ENCODE assay signal across 8 cellular contexts in genomic region chr6:139392834-139393233, GRCh38. TPM values are rescaled to one million over a fixed set of nuclear protein-coding genes. Genes with fewer than 3 reads are reported as not detected.
DNase-seq lines count a peak whose midpoint lies in the region; ATAC-seq, FAIRE-seq and TF ChIP-seq lines count a peak whose summit lies in the region.

No MANE protein-coding gene starts in this region.

- in situ Hi-C loops in K562 (cut with MboI), result no loop called here

- no peaks in the 10 kb centered on the region for H3K9me3 ChIP-seq in K562 (replicated peaks; ENCODE audit: control insufficient read depth, insufficient read depth, low read depth, low read length)
- H3K9me3 ChIP-seq in vagina, result no peaks in the 10 kb centered on the region
- no peaks in the 10 kb centered on the region for H3K9me3 ChIP-seq in spleen

- WGBS in K562 (ENCODE audit: insufficient coverage, low coverage, missing lambda C conversion rate), result 24% methylated on average over 2 of the region's 2 CpGs
- 49 to 88% (median 72%) methylated on average over 2 of the region's 2 CpGs for WGBS in spleen, 5 donors

- H3K4me3 ChIP-seq in K562, result no peak overlapping the region
- no peak overlapping the region for H3K4me3 ChIP-seq in vagina
- no peak overlapping the region for H3K4me3 ChIP-seq in spleen

- TF ChIP-seq CTCF in GM10266 (IDR thresholded peaks at IDR 0.05; ENCODE audit: control insufficient read depth, insufficient read depth, low read depth, missing control alignments), result no peak
- no peak for TF ChIP-seq CTCF in K562 (IDR thresholded peaks at IDR 0.05 in 2 of 3, conservative IDR thresholded peaks at IDR 0.05 in 1 of 3; ENCODE audit: insufficient read depth in 2 of 3, low read depth in 1 of 3, low read length in 3 of 3)
- no peak for TF ChIP-seq CTCF in vagina (IDR thresholded peaks at IDR 0.05)
- TF ChIP-seq CTCF in spleen (IDR thresholded peaks at IDR 0.05 in 8 of 11, conservative IDR thresholded peaks at IDR 0.05 in 3 of 11), result no peak

- no TSS peak for BruUV-seq in K562 (replicated peaks; lab: Mats Ljungman, UMichigan)

- H3K4me2 ChIP-seq in K562 (ENCODE audit: insufficient read depth, low read length), result no peak overlapping the region

- H3K27ac ChIP-seq in K562 (ENCODE audit: extremely low read depth, low read depth, low read length) (no peak overlapping the region), vagina (no peak overlapping the region), spleen (no peak overlapping the region)

- H3K79me2 ChIP-seq in K562 (ENCODE audit: control insufficient read depth, insufficient read depth, low read length), result no peaks in the 10 kb centered on the region

- H3K9ac ChIP-seq in K562 (ENCODE audit: insufficient read depth in 1 of 2, low read depth in 2 of 2, low read length in 2 of 2), result no peak overlapping the region

- intact Hi-C loops in K562 (cut with micrococcal nuclease), result no loop called here
- intact Hi-C loops in vagina (cut with DNase I), result no loop called here
- intact Hi-C loops in spleen (cut with DNase I; ENCODE audit: low total_unique reads), result no loop called here

- ATAC-seq in GM21447 (IDR thresholded peaks at IDR 0.05; ENCODE audit: unreplicated experiment), result peak; percentile 98
- ATAC-seq in HG03378 (IDR thresholded peaks at IDR 0.05; ENCODE audit: unreplicated experiment), result peak; percentile 100
- no peak; the same call in 2 of the 3 replicates for ATAC-seq in K562

- H3K27me3 ChIP-seq in K562 (ENCODE audit: control insufficient read depth in 2 of 2, insufficient read depth in 2 of 2, low read length in 2 of 2) (no peaks in the 10 kb centered on the region), vagina (no peaks in the 10 kb centered on the region), spleen (replicated peaks in 1 of 7) (no peaks in the 10 kb centered on the region)

- H3K4me1 ChIP-seq in K562 (replicated peaks in 1 of 2; ENCODE audit: control insufficient read depth in 2 of 2, insufficient read depth in 2 of 2, low read length in 2 of 2) (peaks cover 2 to 9% of the 10 kb centered on the region in 2 experiments; a peak in 3 of 5 replicates), vagina (no peaks in the 10 kb centered on the region), spleen (peaks cover 0 to 8% (median 0%) of the 10 kb centered on the region in 6 donors)

- CTCF ChIA-PET in K562 (lab: Yijun Ruan, JAX; ENCODE audit: low intra/inter-chr PET ratio), result no interaction called here

- FAIRE-seq in K562 (lab: Jason Lieb, UNC), result no peak

- no peaks in the 10 kb centered on the region for H3K9me1 ChIP-seq in K562 (ENCODE audit: control insufficient read depth, insufficient read depth, low read length)

- peak overlapping the region; percentile 37 for H2AFZ ChIP-seq in K562 (ENCODE audit: low read depth, low read length)

- H3K36me3 ChIP-seq in K562 (ENCODE audit: control insufficient read depth, insufficient read depth, low read length) (no peaks in the 10 kb centered on the region), vagina (no peaks in the 10 kb centered on the region), spleen (no peaks in the 10 kb centered on the region)

- TF ChIP-seq EP300 in K562 (IDR thresholded peaks at IDR 0.05; ENCODE audit: low read length), result no peak

- no peaks in the 10 kb centered on the region for H4K20me1 ChIP-seq in K562 (replicated peaks; ENCODE audit: control insufficient read depth, insufficient read depth, low read length)

- DNase-seq in GM10266 (ENCODE audit: extremely low spot score) (peak; percentile 15), K562 (ENCODE audit: extremely low read depth in 1 of 4, low spot score in 3 of 4) (no peak), vagina (ENCODE audit: extremely low spot score in 2 of 2) (no peak), NCI-H2029 (lab: John Stamatoyannopoulos, UW) (no peak), COLO668 (lab: John Stamatoyannopoulos, UW; ENCODE audit: unreplicated experiment) (no peak), spleen (no peak)

- TF ChIP-seq POLR2A in K562 (conservative IDR thresholded peaks at IDR 0.05) (no peak), vagina (IDR thresholded peaks at IDR 0.05) (no peak), spleen (IDR thresholded peaks at IDR 0.05) (no peak)

- POLR2A ChIA-PET in K562 (lab: Yijun Ruan, JAX), result interaction anchor here (0.7 to 1.1 kb wide), 3 partner anchors 17 to 24 kb away, joined by 3 to 4 read pairs (median 4); no protein-coding TSS in a partner anchor

- no peak for TF ChIP-seq RAD21 in K562 (CRISPR knock-in tag; conservative IDR thresholded peaks at IDR 0.05 in 1 of 2, IDR thresholded peaks at IDR 0.05 in 1 of 2)

TF ChIP-seq in K562, 482 proteins besides CTCF, POLR2A, EP300 and RAD21:
- TF ChIP-seq FOXO4 (CRISPR knock-in tag; IDR thresholded peaks at IDR 0.05) (no peak), ZZZ3 (IDR thresholded peaks at IDR 0.05) (no peak), E2F6 (IDR thresholded peaks at IDR 0.05; ENCODE audit: borderline replicate concordance in 1 of 2, extremely low read depth in 1 of 2, insufficient read depth in 1 of 2, insufficient read length in 1 of 2, low read depth in 1 of 2, low read length in 1 of 2, poor library complexity in 1 of 2, severe bottlenecking in 1 of 2) (no peak), ZFP36 (IDR thresholded peaks at IDR 0.05; ENCODE audit: low read depth, low read length, partially characterized antibody) (peak; percentile 12), CREB1 (IDR thresholded peaks at IDR 0.05) (no peak), CREB1 (CRISPR knock-in tag; IDR thresholded peaks at IDR 0.05) (no peak), ZNF134 (CRISPR knock-in tag; conservative IDR thresholded peaks at IDR 0.05) (no peak), KLF16 (IDR thresholded peaks at IDR 0.05) (no peak)
TF ChIP-seq in K562: peak in this region for 1.

RNA-seq across cellular contexts. Expression of gene CITED2, which starts 18.4 kb away (rescaled TPM):
- total RNA-seq in K562 (2011; cell fraction: chromatin; rRNA removed; ENCODE audit: low replicate concordance), result 15.3 and 17.8 TPM in 2 replicates
- total RNA-seq in K562 (2011; cell fraction: nucleolus; rRNA removed), result 22.8 and 25.8 TPM in 2 replicates
- 18.8 and 19.2 TPM in 2 replicates for total RNA-seq in K562 (2011; cell fraction: nucleoplasm; rRNA removed)
- total RNA-seq in K562 (2014; rRNA removed) (56.6 and 80.0 TPM in 2 replicates), K562 (2014; rRNA removed; fragmentation: Illumina TruSeq; extraction: Trizol) (15.3 and 18.2 TPM in 2 replicates), K562 (2015; rRNA removed; fragmentation: Illumina TruSeq; extraction: Trizol) (12.0 and 13.5 TPM in 2 replicates), K562 (2021) (80.9 and 86.1 TPM in 2 replicates), vagina (132 TPM), spleen (100 to 1,000 TPM in 6 of 7 donors, 10 to 100 TPM in 1; 63.5 to 213 (median 172) TPM)
- polyA plus RNA-seq in K562 (2011; rRNA removed) (17.5 and 44.7 TPM in 2 replicates), K562 (2014; fragmentation: Illumina TruSeq; extraction: Trizol) (43.4 and 44.8 TPM in 2 replicates), K562 (2014; fragmentation: Nextera tagmentation; extraction: Ambion mirVana) (under 1 TPM; 0.21 to 0.43 TPM), K562 (2014; rRNA removed) (34.2 and 34.8 TPM in 2 replicates), spleen (10 to 100 TPM; 12.9 to 34.6 (median 19.9) TPM)
- polyA plus RNA-seq in K562 (2011; cell fraction: cytosol; rRNA removed), result 24.9 and 64.7 TPM in 2 replicates
- 35.6 and 45.1 TPM in 2 replicates for polyA plus RNA-seq in K562 (2011; cell fraction: nucleus; rRNA removed)
- 30.8 and 32.8 TPM in 2 replicates for polyA plus RNA-seq in K562 (2012)
- polyA minus RNA-seq in K562 (2011; rRNA and poly(A)+ RNA removed), result 8.4 and 17.5 TPM in 2 replicates
- polyA minus RNA-seq in K562 (2011; cell fraction: cytosol; rRNA and poly(A)+ RNA removed), result 22.9 and 45.5 TPM in 2 replicates
- polyA minus RNA-seq in K562 (2011; cell fraction: nucleus; rRNA and poly(A)+ RNA removed), result 19.1 and 55.8 TPM in 2 replicates
